Comparison of ENCODE assay signal across 14 cellular contexts in genomic region chr4:123546661-123547060, GRCh38.
DNase-seq lines count a peak whose midpoint lies in the region; ATAC-seq and TF ChIP-seq lines count a peak whose summit lies in the region.
"Had no signal": no experiment of that assay in that cellular context is flagged by ENCODE, and none has a peak within 500 bp of the region (broad histone marks: within the 10 kb centered on the region; RNA-seq: fewer than 3 reads in every experiment).

No MANE protein-coding gene starts in this region.

- H3K4ac ChIP-seq in mesendoderm (ENCODE audit: low read depth, low read length), result no peak overlapping the region

- H3K4me3 Mint-ChIP-seq in endodermal cell, result peak overlapping the region; percentile 37
- H3K4me3 Mint-ChIP-seq in type B pancreatic cell, result peak overlapping the region; percentile 84
- no peak overlapping the region for H3K4me3 Mint-ChIP-seq in activated naive CD4-positive, alpha-beta T cell treated with anti-CD3 and anti-CD28 coated beads, Interleukin-2, amount 10 ng/mL, durations not matched to agents 7 days and 5 days
- H3K4me3 Mint-ChIP-seq: T-helper 17 cell had no signal

- no peak overlapping the region for H2BK120ac ChIP-seq in mesendoderm (ENCODE audit: low read depth, low read length)

- CTCF ChIA-PET in activated naive CD4-positive, alpha-beta T cell treated with anti-CD3 and anti-CD28 coated beads, Interleukin-2, amount 10 ng/mL, durations not matched to agents 7 days and 5 days (lab: Charles Lee), result no interaction called here

- 70 to 76% methylated on average over 7 of the region's 7 CpGs for WGBS in endodermal cell (ENCODE audit: insufficient coverage in 1 of 2, insufficient read length in 1 of 2), 2 experiments
- WGBS in mesendoderm (ENCODE audit: extremely low coverage, insufficient coverage, low lambda C conversion rate), result no CpG with 5 or more reads among the region's 7 CpGs

- peak overlapping the region; percentile 17 for H4K5ac ChIP-seq in mesendoderm (ENCODE audit: low read length)

- DNase-seq in LoVo (ENCODE audit: low spot score), result peak; percentile 7
- no peak for DNase-seq in endodermal cell
- peak; percentile 13 for DNase-seq in mesendoderm
- no peak for DNase-seq in type B pancreatic cell (ENCODE audit: extremely low spot score, unreplicated experiment)
- DNase-seq in activated naive CD4-positive, alpha-beta T cell treated with anti-CD3 and anti-CD28 coated beads, Interleukin-2, amount 10 ng/mL, durations not matched to agents 7 days and 5 days, result no peak
- DNase-seq in 8988T, result no peak
- DNase-seq: activated CD4-positive, alpha-beta T cell treated with anti-CD3 and anti-CD28 coated beads, Interleukin-2, amount 50 U/mL, for 4 hours; amygdala; Karpas-422; NCI-H1694; stimulated activated CD4-positive, alpha-beta T cell treated with anti-CD3 and anti-CD28 coated beads, Interleukin-2, amount 100 ng/mL, for 24 hours; T-helper 17 cell had no signal

- peaks cover 13% of the 10 kb centered on the region for H3K27me3 Mint-ChIP-seq in endodermal cell (ENCODE audit: insufficient read depth)
- H3K27me3 Mint-ChIP-seq in type B pancreatic cell, result no peaks in the 10 kb centered on the region
- no peaks in the 10 kb centered on the region for H3K27me3 Mint-ChIP-seq in activated naive CD4-positive, alpha-beta T cell treated with anti-CD3 and anti-CD28 coated beads, Interleukin-2, amount 10 ng/mL, durations not matched to agents 7 days and 5 days

- no peaks in the 10 kb centered on the region for H3K79me1 ChIP-seq in mesendoderm (ENCODE audit: low read length)

- H3K36me3 ChIP-seq in endodermal cell (ENCODE audit: control insufficient read depth, insufficient read depth, low read length) (no peaks in the 10 kb centered on the region), mesendoderm (ENCODE audit: control insufficient read depth, insufficient read depth, low read length) (no peaks in the 10 kb centered on the region)

- H2BK5ac ChIP-seq in mesendoderm (ENCODE audit: low read length), result no peak overlapping the region

- peaks cover 7% of the 10 kb centered on the region for H3K27me3 ChIP-seq in endodermal cell (ENCODE audit: control insufficient read depth, insufficient read depth, low read length, poor library complexity, severe bottlenecking)
- H3K27me3 ChIP-seq in mesendoderm (ENCODE audit: insufficient read depth, low read length, poor library complexity), result no peaks in the 10 kb centered on the region

- H3K27ac ChIP-seq in endodermal cell (ENCODE audit: low read depth, low read length), result no peak overlapping the region
- no peak overlapping the region for H3K27ac ChIP-seq in mesendoderm (ENCODE audit: low read depth, low read length)

- no peaks in the 10 kb centered on the region for H3K79me2 ChIP-seq in mesendoderm (ENCODE audit: control insufficient read depth, insufficient read depth, low read length)

- TF ChIP-seq CTCF in endodermal cell (conservative IDR thresholded peaks at IDR 0.05) (no peak), type B pancreatic cell (conservative IDR thresholded peaks at IDR 0.05) (no peak)

- no peak overlapping the region for H3K4me2 ChIP-seq in mesendoderm (ENCODE audit: low read length)

- H4K8ac ChIP-seq in mesendoderm (ENCODE audit: low read depth, low read length), result no peak overlapping the region

- H3K4me1 ChIP-seq in endodermal cell (ENCODE audit: control insufficient read depth, insufficient read depth, low read length) (no peaks in the 10 kb centered on the region), mesendoderm (ENCODE audit: control insufficient read depth, low read depth, low read length) (peaks cover 15% of the 10 kb centered on the region)

- H3K27ac Mint-ChIP-seq in endodermal cell, result peak overlapping the region; percentile 41
- H3K27ac Mint-ChIP-seq in type B pancreatic cell, result peak overlapping the region; percentile 86
- H3K27ac Mint-ChIP-seq in activated naive CD4-positive, alpha-beta T cell treated with anti-CD3 and anti-CD28 coated beads, Interleukin-2, amount 10 ng/mL, durations not matched to agents 7 days and 5 days, result no peak overlapping the region

- H3K9me3 Mint-ChIP-seq in endodermal cell, result peaks cover 4% of the 10 kb centered on the region
- peaks cover 4% of the 10 kb centered on the region for H3K9me3 Mint-ChIP-seq in type B pancreatic cell
- no peaks in the 10 kb centered on the region for H3K9me3 Mint-ChIP-seq in activated naive CD4-positive, alpha-beta T cell treated with anti-CD3 and anti-CD28 coated beads, Interleukin-2, amount 10 ng/mL, durations not matched to agents 7 days and 5 days

- H3K23ac ChIP-seq in mesendoderm (ENCODE audit: low read length), result no peak overlapping the region

- ATAC-seq in HG02970 (IDR thresholded peaks at IDR 0.05; ENCODE audit: low FRiP score, unreplicated experiment) (no peak), HG03025 (IDR thresholded peaks at IDR 0.05; ENCODE audit: low FRiP score, unreplicated experiment) (no peak)
- ATAC-seq: T-helper 17 cell had no signal

- no peak overlapping the region for H2BK15ac ChIP-seq in mesendoderm (replicated peaks; ENCODE audit: low read depth)

- no peak overlapping the region for H2AK5ac ChIP-seq in mesendoderm (ENCODE audit: low read length)

- peak overlapping the region; percentile 83 for H3K56ac ChIP-seq in mesendoderm (ENCODE audit: low read length)

- H3K18ac ChIP-seq in mesendoderm (ENCODE audit: low read length), result peak overlapping the region; percentile 77

- H3K9me3 ChIP-seq in endodermal cell (ENCODE audit: control insufficient read depth, low read length), result no peaks in the 10 kb centered on the region

- H3K4me1 Mint-ChIP-seq in endodermal cell (peaks cover 28% of the 10 kb centered on the region), type B pancreatic cell (ENCODE audit: unreplicated experiment) (peaks cover 37% of the 10 kb centered on the region)
- H3K4me1 Mint-ChIP-seq in activated naive CD4-positive, alpha-beta T cell treated with anti-CD3 and anti-CD28 coated beads, Interleukin-2, amount 10 ng/mL, durations not matched to agents 7 days and 5 days, result no peaks in the 10 kb centered on the region

- H3K4me3 ChIP-seq in endodermal cell (ENCODE audit: low read length) (no peak overlapping the region), mesendoderm (ENCODE audit: low read length) (no peak overlapping the region)

- no peak overlapping the region for H3K9ac ChIP-seq in endodermal cell (ENCODE audit: extremely low read depth, low read length, poor library complexity, severe bottlenecking)
- peak overlapping the region; percentile 5 for H3K9ac ChIP-seq in mesendoderm (ENCODE audit: low read length)

- no peaks in the 10 kb centered on the region for H3K36me3 Mint-ChIP-seq in endodermal cell (ENCODE audit: low read depth)
- H3K36me3 Mint-ChIP-seq in type B pancreatic cell, result peaks cover 7% of the 10 kb centered on the region
- no peaks in the 10 kb centered on the region for H3K36me3 Mint-ChIP-seq in activated naive CD4-positive, alpha-beta T cell treated with anti-CD3 and anti-CD28 coated beads, Interleukin-2, amount 10 ng/mL, durations not matched to agents 7 days and 5 days

Comparison
In these comparisons a context has a peak if more than half of its experiments do, and no peak if none do; other contexts are left out.
1. DNase-seq: peak in LoVo (single experiment) and mesendoderm (single experiment); none in endodermal cell (single experiment), type B pancreatic cell (single experiment), activated naive CD4-positive, alpha-beta T cell treated with anti-CD3 and anti-CD28 coated beads, Interleukin-2, amount 10 ng/mL, durations not matched to agents 7 days and 5 days (single experiment) and 8988T (single experiment).